ENCODE assay signal across 15 cellular contexts in the genomic region with DNA sequence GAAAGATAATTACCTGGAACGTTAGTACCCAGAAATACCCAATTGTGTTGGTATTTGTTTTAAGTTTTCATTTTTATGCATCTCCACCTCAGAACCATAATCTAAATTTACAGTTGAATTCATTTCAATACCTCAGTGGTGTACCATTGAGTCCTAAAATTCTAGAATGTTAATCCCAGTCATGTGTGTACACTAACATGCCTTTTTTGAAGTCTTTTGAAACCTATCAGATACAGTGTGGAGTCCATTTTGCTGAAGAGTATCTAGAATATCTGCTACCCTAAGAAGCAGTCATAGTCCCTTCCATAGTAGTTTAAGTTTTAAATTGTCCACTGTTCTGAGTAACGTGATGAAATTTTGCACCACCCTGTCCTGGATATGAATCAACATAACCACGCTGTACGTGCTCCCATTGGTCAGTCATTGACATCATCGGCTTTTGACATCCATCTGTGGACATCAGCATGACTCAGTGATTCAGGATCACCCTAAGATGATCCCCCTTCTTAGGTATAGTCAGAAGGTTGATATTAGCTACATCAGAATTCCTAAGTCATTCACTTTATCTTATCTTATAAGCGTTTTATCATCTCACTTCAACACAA. TPM values are rescaled to one million over a fixed set of nuclear protein-coding genes. Genes with fewer than 3 reads are reported as not detected.
DNase-seq lines count a peak whose midpoint lies in the region; ATAC-seq and TF ChIP-seq lines count a peak whose summit lies in the region.
"Had no signal": no experiment of that assay in that cellular context is flagged by ENCODE, and none has a peak within 500 bp of the region (broad histone marks: within the 10 kb centered on the region; RNA-seq: fewer than 3 reads in every experiment).

No MANE protein-coding gene starts in this region.

- no peak overlapping the region for H3K9ac ChIP-seq in GM23248

- no peak for ATAC-seq in GM21390 (IDR thresholded peaks at IDR 0.05; ENCODE audit: unreplicated experiment)
- no peak for ATAC-seq in naive thymus-derived CD8-positive, alpha-beta T cell
- ATAC-seq: left ventricle myocardium superior had no signal

- peaks cover 15% of the 10 kb centered on the region for H3K36me3 Mint-ChIP-seq in Calu3 (ENCODE audit: insufficient read depth, unreplicated experiment)
- H3K36me3 Mint-ChIP-seq in naive thymus-derived CD8-positive, alpha-beta T cell = peaks cover 0 to 41% (median 2%) of the 10 kb centered on the region in 3 donors
- H3K36me3 Mint-ChIP-seq: naive B cell had no signal

- H2AFZ ChIP-seq in GM23248 = no peak overlapping the region

- TF ChIP-seq CTCF in fibroblast of villous mesenchyme (IDR thresholded peaks at IDR 0.05; ENCODE audit: insufficient read depth, low read depth, low read length) = no peak
- no peak for TF ChIP-seq CTCF in Calu3 (IDR thresholded peaks at IDR 0.05; ENCODE audit: unreplicated experiment)

- POLR2A ChIA-PET in naive thymus-derived CD8-positive, alpha-beta T cell (lab: Charles Lee) = interaction anchor here (0.7 kb wide), 1 partner anchor 933 kb away, joined by 6 read pairs; no protein-coding TSS in a partner anchor

- no peaks in the 10 kb centered on the region for H3K9me2 ChIP-seq in GM23248 (ENCODE audit: insufficient read depth)

- H3K36me3 ChIP-seq in GM23248 (ENCODE audit: low read depth) = peaks cover 7% of the 10 kb centered on the region; the same call in 1 of the 2 replicates
- H3K36me3 ChIP-seq: thyroid gland had no signal

- H3K4me1 ChIP-seq in GM23248 (ENCODE audit: insufficient read depth) = peaks cover under 1% of the 10 kb centered on the region; the same call in 1 of the 2 replicates
- H3K4me1 ChIP-seq: thyroid gland had no signal

- H3K27me3 Mint-ChIP-seq in Calu3 (ENCODE audit: unreplicated experiment) = no peaks in the 10 kb centered on the region
- H3K27me3 Mint-ChIP-seq in naive thymus-derived CD8-positive, alpha-beta T cell = no peaks in the 10 kb centered on the region
- H3K27me3 Mint-ChIP-seq: naive B cell had no signal

- H3K9me3 ChIP-seq in GM23248 (ENCODE audit: low read depth) = no peaks in the 10 kb centered on the region
- H3K9me3 ChIP-seq: thyroid gland had no signal

- DNase-seq in A172 (ENCODE audit: low spot score) (peak; percentile 83), GM23248 (peak; percentile 11), astrocyte of the hippocampus (ENCODE audit: low read depth, low spot score) (peak; percentile 5), fibroblast of villous mesenchyme (ENCODE audit: low read depth) (peak; percentile 74), Calu3 (no peak), NCI-H1930 (lab: John Stamatoyannopoulos, UW) (no peak)
- DNase-seq in naive thymus-derived CD8-positive, alpha-beta T cell = no peak
- DNase-seq: activated CD4-positive, alpha-beta T cell treated with anti-CD3 and anti-CD28 coated beads for 48 hours; H7; left ventricle myocardium superior; naive B cell; NCI-H1105 treated with DMSO at 0.1 percent for 48 hours; stimulated activated CD4-positive, alpha-beta T cell treated with anti-CD3 and anti-CD28 coated beads, Interleukin-1b, Interleukin-23, amount 100 ng/mL, for 48 hours; thyroid gland had no signal

- H3K4me1 Mint-ChIP-seq in Calu3 (ENCODE audit: low read depth, unreplicated experiment) = no peaks in the 10 kb centered on the region
- peaks cover 0 to 38% (median 20%) of the 10 kb centered on the region in 4 donors for H3K4me1 Mint-ChIP-seq in naive thymus-derived CD8-positive, alpha-beta T cell

- H4K20me1 ChIP-seq in GM23248 (ENCODE audit: insufficient read depth) = no peaks in the 10 kb centered on the region; the same call in 1 of the 2 replicates

- H3K4me3 ChIP-seq in GM23248 (no peak overlapping the region), fibroblast of villous mesenchyme (ENCODE audit: low read depth, low read length) (no peak overlapping the region)
- H3K4me3 ChIP-seq: thyroid gland had no signal

- no peak overlapping the region for H3K27ac Mint-ChIP-seq in Calu3 (ENCODE audit: unreplicated experiment)
- H3K27ac Mint-ChIP-seq in naive thymus-derived CD8-positive, alpha-beta T cell = peak overlapping the region in 2 of 10 donors; percentile 6 to 65

- H3F3A ChIP-seq in GM23248 (ENCODE audit: insufficient read depth) = 0 out of 2 replicates have a peak, but pooled peaks cover 8% of the 10 kb centered on the region

- in situ Hi-C loops in GM23248 (cut with MboI) = no loop called here

- CTCF ChIA-PET in Calu3 (lab: Charles Lee) = no interaction called here

- H3K9me3 Mint-ChIP-seq in Calu3 (ENCODE audit: low read depth, unreplicated experiment) = no peaks in the 10 kb centered on the region
- H3K9me3 Mint-ChIP-seq in naive thymus-derived CD8-positive, alpha-beta T cell = no peaks in the 10 kb centered on the region
- H3K9me3 Mint-ChIP-seq: naive B cell had no signal

- H3K4me3 Mint-ChIP-seq in Calu3 (ENCODE audit: low read depth, unreplicated experiment) = no peak overlapping the region
- H3K4me3 Mint-ChIP-seq in naive thymus-derived CD8-positive, alpha-beta T cell = no peak overlapping the region
- H3K4me3 Mint-ChIP-seq: naive B cell had no signal

- WGBS in GM23248 (ENCODE audit: low coverage in 1 of 2, low lambda C conversion rate in 2 of 2, missing lambda C conversion rate in 2 of 2), 2 experiments = 89 to 91% methylated on average over 6 of the region's 6 CpGs

- intact Hi-C loops in Calu3 (cut with micrococcal nuclease; ENCODE audit: unreplicated experiment) = no loop called here

- no peak overlapping the region for H3K27ac ChIP-seq in GM23248
- H3K27ac ChIP-seq: thyroid gland had no signal

- H3K79me2 ChIP-seq in GM23248 (ENCODE audit: insufficient read depth) = peaks cover 83% of the 10 kb centered on the region

- H3K4me2 ChIP-seq in GM23248 (ENCODE audit: unreplicated experiment) = no peak overlapping the region

- no TSS peak for BruUV-seq in Calu3 (replicated peaks; lab: Mats Ljungman, UMichigan)

- H3K27me3 ChIP-seq in GM23248 (replicated peaks; ENCODE audit: insufficient read depth) = no peaks in the 10 kb centered on the region
- H3K27me3 ChIP-seq: thyroid gland had no signal

RNA-seq across cellular contexts. Expression of a gene that starts 7.5 kb away (rescaled TPM):
- total RNA-seq in A172 (2014; rRNA removed; shearing (Covaris generic)) = 20.1 and 26.8 TPM in 2 replicates
- 18.2 and 20.0 TPM in 2 replicates for total RNA-seq in GM23248 (2014; rRNA removed; shearing (Covaris generic))
- 15.2 and 15.9 TPM in 2 replicates for polyA plus RNA-seq in GM23248 (2016; fragmentation: Nextera tagmentation; extraction: Ambion mirVana)
- total RNA-seq in fibroblast of villous mesenchyme (34.1 and 43.2 TPM in 2 replicates), Calu3 (2022) (65.9 and 71.8 TPM in 2 replicates)
- total RNA-seq in naive thymus-derived CD8-positive, alpha-beta T cell = 100 to 1,000 TPM in 1 of 2 experiments, 10 to 100 TPM in 1; 96.5 to 102 TPM
- polyA plus RNA-seq in naive thymus-derived CD8-positive, alpha-beta T cell = 10 to 100 TPM; 12.2 to 22.0 (median 13.9) TPM

RNA-seq across cellular contexts. Expression of a gene that starts 39.9 kb away (rescaled TPM):
- 34.3 and 42.7 TPM in 2 replicates for total RNA-seq in A172 (2014; rRNA removed; shearing (Covaris generic))
- total RNA-seq in GM23248 (2014; rRNA removed; shearing (Covaris generic)) = 16.0 and 46.7 TPM in 2 replicates
- polyA plus RNA-seq in GM23248 (2016; fragmentation: Nextera tagmentation; extraction: Ambion mirVana) = 39.0 and 40.6 TPM in 2 replicates
- total RNA-seq in fibroblast of villous mesenchyme (24.6 and 25.1 TPM in 2 replicates), Calu3 (2022) (75.2 and 87.5 TPM in 2 replicates)
- total RNA-seq in naive thymus-derived CD8-positive, alpha-beta T cell = 100 to 1,000 TPM; 101 to 108 TPM
- 10 to 100 TPM; 10.4 to 22.4 (median 13.7) TPM for polyA plus RNA-seq in naive thymus-derived CD8-positive, alpha-beta T cell

Comparison
In these comparisons a context has a peak if more than half of its experiments do, and no peak if none do; other contexts are left out.
1. DNase-seq: peak in A172 (single experiment), GM23248 (single experiment), astrocyte of the hippocampus (single experiment) and fibroblast of villous mesenchyme (single experiment); none in Calu3 (single experiment), naive thymus-derived CD8-positive, alpha-beta T cell (0 of 10) and NCI-H1930 (0 of 2).